Comparison of ENCODE assay signal across 20 cellular contexts in genomic region chr12:100591979-100592378, GRCh38.
"Had no signal": no experiment of that assay in that cellular context is flagged by ENCODE, and none has a peak within 500 bp of the region (broad histone marks: within the 10 kb centered on the region; RNA-seq: fewer than 3 reads in every experiment).

No MANE protein-coding gene starts in this region.

- H3K4me1 ChIP-seq: adrenal gland, prostate gland, suprapubic skin, vagina had no signal

- H3K36me3 ChIP-seq: adrenal gland, prostate gland, right atrium auricular region, suprapubic skin, vagina, WERI-Rb-1 had no signal

- H3K4me3 Mint-ChIP-seq: activated T-helper 1 cell treated with anti-CD3 and anti-CD28 coated beads, Interleukin-12 subunit alpha, Interleukin-12 subunit beta, Interleukin-2, Interleukin-4 antibody, amounts not matched to agents 30 ng/mL and 10 ng/mL and 1 ng/mL, durations not matched to agents 14 hours and 24 hours and 36 hours; stimulated activated naive CD8-positive, alpha-beta T cell treated with anti-CD3 and anti-CD28 coated beads, Interleukin-15, amount 100 ng/mL, for 72 hours had no signal

- H3K27me3 ChIP-seq: adrenal gland, hepatocyte, right atrium auricular region, suprapubic skin, vagina had no signal

- DNase-seq: activated CD4-positive, alpha-beta T cell treated with anti-CD3 and anti-CD28 coated beads for 1 hour; activated gamma-delta T cell treated with Interleukin-2 at 50 U/mL for 16 hours; adrenal gland; cerebellar nuclear complex; effector CD4-positive, alpha-beta T cell; small intestine; stimulated activated CD4-positive, alpha-beta T cell treated with anti-CD3 and anti-CD28 coated beads, Interleukin-15, amount 100 ng/mL, for 24 hours; stimulated activated CD4-positive, alpha-beta T cell treated with anti-CD3 and anti-CD28 coated beads, Interleukin-2, amount 100 ng/mL, for 48 hours; stimulated activated naive CD8-positive, alpha-beta T cell treated with anti-CD3 and anti-CD28 coated beads, Interleukin-15, amount 100 ng/mL, for 72 hours; T-helper 2 cell; trophoblast cell; WERI-Rb-1 had no signal

- H3K4me1 Mint-ChIP-seq: stimulated activated naive CD8-positive, alpha-beta T cell treated with anti-CD3 and anti-CD28 coated beads, Interleukin-15, amount 100 ng/mL, for 72 hours had no signal

- H3K27ac Mint-ChIP-seq: activated naive CD4-positive, alpha-beta T cell treated with anti-CD3 and anti-CD28 coated beads, Interleukin-2, amount 50 U/mL, for 72 hours; activated T-helper 1 cell treated with anti-CD3 and anti-CD28 coated beads, Interleukin-12 subunit alpha, Interleukin-12 subunit beta, Interleukin-2, Interleukin-4 antibody, amounts not matched to agents 30 ng/mL and 10 ng/mL and 1 ng/mL, durations not matched to agents 14 hours and 24 hours and 36 hours; stimulated activated naive CD8-positive, alpha-beta T cell treated with anti-CD3 and anti-CD28 coated beads, Interleukin-15, amount 100 ng/mL, for 72 hours had no signal

- H3K27ac ChIP-seq: adrenal gland, hepatocyte, prostate gland, right atrium auricular region, suprapubic skin, vagina, WERI-Rb-1 had no signal

- ATAC-seq: activated naive CD4-positive, alpha-beta T cell treated with anti-CD3 and anti-CD28 coated beads, Interleukin-2, amount 50 U/mL, for 72 hours; left lobe of liver; stimulated activated naive CD8-positive, alpha-beta T cell treated with anti-CD3 and anti-CD28 coated beads, Interleukin-15, amount 100 ng/mL, for 72 hours had no signal

- H3K9me3 ChIP-seq: prostate gland had no signal

- H3K4me3 ChIP-seq: adrenal gland, hepatocyte, prostate gland, right atrium auricular region, suprapubic skin, vagina had no signal
